Comparison of ENCODE assay signal across 9 cellular contexts in genomic region chr9:13568851-13569618, GRCh38.
A peak's percentile ranks its signal among the peaks of the same experiment; 100 is the strongest.
DNase-seq lines count a peak whose midpoint lies in the region; ATAC-seq and TF ChIP-seq lines count a peak whose summit lies in the region.
"Had no signal": no experiment of that assay in that cellular context is flagged by ENCODE, and none has a peak within 500 bp of the region (broad histone marks: within the 10 kb centered on the region; RNA-seq: fewer than 3 reads in every experiment).

No MANE protein-coding gene starts in this region.

- H3K4me2 ChIP-seq in smooth muscle cell, result peak overlapping the region; percentile 86

- H3K27me3 ChIP-seq in iPS-18a (ENCODE audit: control insufficient read depth, insufficient read depth, low read length) (peaks cover 20% of the 10 kb centered on the region), smooth muscle cell (ENCODE audit: low read depth) (no peaks in the 10 kb centered on the region)

- peaks cover 9% of the 10 kb centered on the region for H3K27me3 Mint-ChIP-seq in activated T-helper 17 cell treated with anti-CD3 and anti-CD28 coated beads, Interleukin-2, amount 50 U/mL, for 72 hours
- no peaks in the 10 kb centered on the region for H3K27me3 Mint-ChIP-seq in activated T-helper 1 cell treated with anti-CD3 and anti-CD28 coated beads, Interleukin-12 subunit alpha, Interleukin-12 subunit beta, Interleukin-2, Interleukin-4 antibody, amounts not matched to agents 30 ng/mL and 10 ng/mL and 1 ng/mL, durations not matched to agents 14 hours and 24 hours and 36 hours (ENCODE audit: insufficient read depth)

- H3K4me3 ChIP-seq in iPS-18a (ENCODE audit: low read length), result peak overlapping the region; percentile 84
- peak overlapping the region; percentile 50 for H3K4me3 ChIP-seq in smooth muscle cell

- peak overlapping the region; percentile 98 for H2AFZ ChIP-seq in smooth muscle cell (ENCODE audit: low read depth)

- H3K4me3 Mint-ChIP-seq in activated T-helper 17 cell treated with anti-CD3 and anti-CD28 coated beads, Interleukin-2, amount 50 U/mL, for 72 hours, result peak overlapping the region; percentile 45
- no peak overlapping the region for H3K4me3 Mint-ChIP-seq in activated T-helper 1 cell treated with anti-CD3 and anti-CD28 coated beads, Interleukin-12 subunit alpha, Interleukin-12 subunit beta, Interleukin-2, Interleukin-4 antibody, amounts not matched to agents 30 ng/mL and 10 ng/mL and 1 ng/mL, durations not matched to agents 14 hours and 24 hours and 36 hours

- H3K4me1 ChIP-seq in iPS-18a (ENCODE audit: control insufficient read depth, low read depth, low read length) (peaks cover 17% of the 10 kb centered on the region), smooth muscle cell (ENCODE audit: low read depth) (no peaks in the 10 kb centered on the region)

- no peaks in the 10 kb centered on the region for H3K4me1 Mint-ChIP-seq in activated T-helper 17 cell treated with anti-CD3 and anti-CD28 coated beads, Interleukin-2, amount 50 U/mL, for 72 hours
- H3K4me1 Mint-ChIP-seq in activated T-helper 1 cell treated with anti-CD3 and anti-CD28 coated beads, Interleukin-12 subunit alpha, Interleukin-12 subunit beta, Interleukin-2, Interleukin-4 antibody, amounts not matched to agents 30 ng/mL and 10 ng/mL and 1 ng/mL, durations not matched to agents 14 hours and 24 hours and 36 hours (ENCODE audit: low read depth), result peaks cover 4% of the 10 kb centered on the region

- H3K27ac ChIP-seq in iPS-18a (ENCODE audit: low read length), result no peak overlapping the region
- no peak overlapping the region for H3K27ac ChIP-seq in smooth muscle cell (ENCODE audit: low read depth)

- no peaks in the 10 kb centered on the region for H3K36me3 Mint-ChIP-seq in activated T-helper 17 cell treated with anti-CD3 and anti-CD28 coated beads, Interleukin-2, amount 50 U/mL, for 72 hours (ENCODE audit: low read depth)
- no peaks in the 10 kb centered on the region for H3K36me3 Mint-ChIP-seq in activated T-helper 1 cell treated with anti-CD3 and anti-CD28 coated beads, Interleukin-12 subunit alpha, Interleukin-12 subunit beta, Interleukin-2, Interleukin-4 antibody, amounts not matched to agents 30 ng/mL and 10 ng/mL and 1 ng/mL, durations not matched to agents 14 hours and 24 hours and 36 hours (ENCODE audit: low read depth)

- H3K9me3 Mint-ChIP-seq in activated T-helper 17 cell treated with anti-CD3 and anti-CD28 coated beads, Interleukin-2, amount 50 U/mL, for 72 hours, result peaks cover 3% of the 10 kb centered on the region
- H3K9me3 Mint-ChIP-seq in activated T-helper 1 cell treated with anti-CD3 and anti-CD28 coated beads, Interleukin-12 subunit alpha, Interleukin-12 subunit beta, Interleukin-2, Interleukin-4 antibody, amounts not matched to agents 30 ng/mL and 10 ng/mL and 1 ng/mL, durations not matched to agents 14 hours and 24 hours and 36 hours, result no peaks in the 10 kb centered on the region

- no peaks in the 10 kb centered on the region for H4K20me1 ChIP-seq in smooth muscle cell (ENCODE audit: low read depth)

- no peak for ATAC-seq in activated T-helper 17 cell treated with anti-CD3 and anti-CD28 coated beads, Interleukin-2, amount 50 U/mL, for 72 hours (replicated peaks)
- ATAC-seq in GM21786 (IDR thresholded peaks at IDR 0.05; ENCODE audit: unreplicated experiment), result no peak

- H3K9me3 ChIP-seq in iPS-18a (ENCODE audit: control insufficient read depth, low read depth, low read length) (no peaks in the 10 kb centered on the region), smooth muscle cell (replicated peaks; ENCODE audit: low read depth) (no peaks in the 10 kb centered on the region)

- H3K9ac ChIP-seq in iPS-18a (ENCODE audit: low read length), result peak overlapping the region; percentile 65
- no peak overlapping the region for H3K9ac ChIP-seq in smooth muscle cell (ENCODE audit: low read depth)

- no peak overlapping the region for H3K27ac Mint-ChIP-seq in activated T-helper 17 cell treated with anti-CD3 and anti-CD28 coated beads, Interleukin-2, amount 50 U/mL, for 72 hours
- H3K27ac Mint-ChIP-seq in activated T-helper 1 cell treated with anti-CD3 and anti-CD28 coated beads, Interleukin-12 subunit alpha, Interleukin-12 subunit beta, Interleukin-2, Interleukin-4 antibody, amounts not matched to agents 30 ng/mL and 10 ng/mL and 1 ng/mL, durations not matched to agents 14 hours and 24 hours and 36 hours, result no peak overlapping the region

- DNase-seq in NAMALWA (ENCODE audit: low spot score) (peak; percentile 8), smooth muscle cell (lab: John Stamatoyannopoulos, UW; ENCODE audit: unreplicated experiment) (no peak), GF-D8 (lab: John Stamatoyannopoulos, UW) (no peak)
- DNase-seq in stimulated activated CD4-positive, alpha-beta T cell treated with anti-CD3 and anti-CD28 coated beads, Interleukin-2, amount 100 ng/mL, for 24 hours, result no peak
- DNase-seq in activated T-helper 1 cell treated with anti-CD3 and anti-CD28 coated beads, Interleukin-12 subunit alpha, Interleukin-12 subunit beta, Interleukin-2, Interleukin-4 antibody, amounts not matched to agents 30 ng/mL and 10 ng/mL and 1 ng/mL, durations not matched to agents 14 hours and 24 hours and 36 hours (ENCODE audit: low spot score), result no peak
- DNase-seq: central memory CD4-positive, alpha-beta T cell had no signal

- 15% methylated on average over 18 of the region's 18 CpGs for WGBS in smooth muscle cell (ENCODE audit: low lambda C conversion rate)

- H3F3A ChIP-seq in smooth muscle cell (ENCODE audit: low read depth), result peaks cover 5% of the 10 kb centered on the region

- no peaks in the 10 kb centered on the region for H3K79me2 ChIP-seq in smooth muscle cell (ENCODE audit: low read depth)

- no peaks in the 10 kb centered on the region for H3K36me3 ChIP-seq in iPS-18a (ENCODE audit: control insufficient read depth, low read depth, low read length)
- no peaks in the 10 kb centered on the region for H3K36me3 ChIP-seq in smooth muscle cell (ENCODE audit: low read depth)

- intact Hi-C loops in activated T-helper 1 cell treated with anti-CD3 and anti-CD28 coated beads, Interleukin-12 subunit alpha, Interleukin-12 subunit beta, Interleukin-2, Interleukin-4 antibody, amounts not matched to agents 30 ng/mL and 10 ng/mL and 1 ng/mL, durations not matched to agents 14 hours and 24 hours and 36 hours (cut with micrococcal nuclease), result no loop called here

- no peak for TF ChIP-seq CTCF in smooth muscle cell (IDR thresholded peaks at IDR 0.05; ENCODE audit: borderline replicate concordance, insufficient read depth, poor library complexity, severe bottlenecking)
